Comparison of ENCODE assay signal across 21 cellular contexts in the genomic region with DNA sequence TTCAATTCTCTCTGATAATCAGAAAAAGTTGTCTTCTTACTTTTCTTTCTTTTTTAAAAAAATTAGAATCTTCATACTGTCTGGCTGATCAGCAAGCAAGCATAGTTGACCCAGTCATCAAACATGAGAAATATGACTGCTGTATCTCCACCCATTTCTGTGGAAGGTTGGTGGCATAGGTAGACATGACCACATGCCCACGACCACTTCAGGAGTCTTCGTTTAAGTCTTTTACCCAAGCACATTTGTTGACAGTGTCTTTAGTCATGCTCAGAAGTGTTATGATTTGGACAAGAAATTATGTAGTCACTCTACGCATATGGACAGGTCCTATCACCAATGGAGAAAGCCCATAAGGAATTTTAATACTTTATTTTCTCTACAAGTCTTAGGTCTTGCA.
"Had no signal": no experiment of that assay in that cellular context is flagged by ENCODE, and none has a peak within 500 bp of the region (broad histone marks: within the 10 kb centered on the region; RNA-seq: fewer than 3 reads in every experiment).

No MANE protein-coding gene starts in this region.

- H3K4me3 Mint-ChIP-seq: mesothelial cell of epicardium had no signal

- H3K4me1 ChIP-seq: esophagus muscularis mucosa, foreskin keratinocyte, gastroesophageal sphincter, heart left ventricle, left lung, lower lobe of right lung had no signal

- H3K9me3 ChIP-seq: esophagus muscularis mucosa, gastroesophageal sphincter, heart left ventricle, left lung, lower lobe of right lung, mucosa of descending colon had no signal

- H3K27ac ChIP-seq: coronary artery, dorsolateral prefrontal cortex, esophagus muscularis mucosa, foreskin keratinocyte, gastroesophageal sphincter, heart left ventricle, left lung, lower lobe of right lung had no signal

- H3K36me3 Mint-ChIP-seq: mesothelial cell of epicardium had no signal

- H3K9me3 Mint-ChIP-seq: mesothelial cell of epicardium had no signal

- H3K4me3 ChIP-seq: coronary artery, dorsolateral prefrontal cortex, esophagus muscularis mucosa, gastroesophageal sphincter, heart left ventricle, left lung, lower lobe of right lung, mucosa of descending colon had no signal

- H3K27me3 ChIP-seq: dorsolateral prefrontal cortex, esophagus muscularis mucosa, foreskin keratinocyte, gastroesophageal sphincter, heart left ventricle, left lung had no signal

- H3K27ac Mint-ChIP-seq: mesothelial cell of epicardium had no signal

- H3K36me3 ChIP-seq: esophagus muscularis mucosa, gastroesophageal sphincter, heart left ventricle, left lung, lower lobe of right lung had no signal

- FAIRE-seq: endothelial cell of umbilical vein, frontal cortex, islet of Langerhans, keratinocyte had no signal

- DNase-seq: dermis blood vessel endothelial cell; dorsolateral prefrontal cortex; effector CD4-positive, alpha-beta T cell; effector memory CD4-positive, alpha-beta T cell; foreskin keratinocyte; heart left ventricle; hippocampal formation; left cardiac atrium; left lung; left ventricle myocardium superior; lower lobe of right lung; mesenchymal stem cell; mucosa of descending colon had no signal

- ATAC-seq: foreskin keratinocyte, gastroesophageal sphincter, heart left ventricle, left cardiac atrium, left ventricle myocardium superior, lower lobe of right lung, mucosa of descending colon had no signal
